ENCODE assay signal across 10 cellular contexts in genomic region chr7:31883761-31884164, GRCh38.
A peak's percentile ranks its signal among the peaks of the same experiment; 100 is the strongest.
DNase-seq lines count a peak whose midpoint lies in the region; ATAC-seq and TF ChIP-seq lines count a peak whose summit lies in the region.
"Had no signal": no experiment of that assay in that cellular context is flagged by ENCODE, and none has a peak within 500 bp of the region (broad histone marks: within the 10 kb centered on the region; RNA-seq: fewer than 3 reads in every experiment).

No MANE protein-coding gene starts in this region.

- BruUV-seq in mammary epithelial cell (replicated peaks; lab: Mats Ljungman, UMichigan): no TSS peak

- no peaks in the 10 kb centered on the region for H3K27me3 Mint-ChIP-seq in naive thymus-derived CD4-positive, alpha-beta T cell
- H3K27me3 Mint-ChIP-seq: CD4-positive, CD25-positive, alpha-beta regulatory T cell had no signal

- H3K4me3 Mint-ChIP-seq in naive thymus-derived CD4-positive, alpha-beta T cell: no peak overlapping the region
- H3K4me3 Mint-ChIP-seq: CD4-positive, CD25-positive, alpha-beta regulatory T cell had no signal

- ATAC-seq in HG03354 (IDR thresholded peaks at IDR 0.05; ENCODE audit: poor library complexity, severe bottlenecking, unreplicated experiment) (peak; percentile 92), HG03095 (IDR thresholded peaks at IDR 0.05; ENCODE audit: unreplicated experiment) (no peak)
- ATAC-seq in naive thymus-derived CD4-positive, alpha-beta T cell: peak; percentile 54

- CTCF ChIA-PET in mammary epithelial cell (lab: Charles Lee; ENCODE audit: low non-redundant PET): interaction anchor here (0.7 to 0.9 kb wide), 2 partner anchors 70 to 278 kb away, joined by 3 to 8 read pairs; no protein-coding TSS in a partner anchor
- CTCF ChIA-PET in naive thymus-derived CD4-positive, alpha-beta T cell (lab: Charles Lee): no interaction called here

- H3K36me3 ChIP-seq in mammary epithelial cell (ENCODE audit: insufficient read depth, low read length): no peaks in the 10 kb centered on the region
- no peaks in the 10 kb centered on the region for H3K36me3 ChIP-seq in naive thymus-derived CD4-positive, alpha-beta T cell (ENCODE audit: control insufficient read depth in 2 of 3, insufficient read depth in 3 of 3, low read length in 3 of 3)

- intact Hi-C loops in mammary epithelial cell (cut with micrococcal nuclease): loop anchor here (2.0 to 5.0 kb wide), 4 partner anchors 55 to 179 kb away; no protein-coding TSS in a partner anchor
- intact Hi-C loops in naive thymus-derived CD4-positive, alpha-beta T cell (cut with micrococcal nuclease): no loop called here

- peaks cover 16% of the 10 kb centered on the region for H3K79me2 ChIP-seq in mammary epithelial cell (ENCODE audit: insufficient read depth, low read length)

- H3K36me3 Mint-ChIP-seq in naive thymus-derived CD4-positive, alpha-beta T cell: no peaks in the 10 kb centered on the region
- H3K36me3 Mint-ChIP-seq: CD4-positive, CD25-positive, alpha-beta regulatory T cell had no signal

- H3K4me1 ChIP-seq in mammary epithelial cell (ENCODE audit: insufficient read depth, low read length): peaks cover 27% of the 10 kb centered on the region
- H3K4me1 ChIP-seq in naive thymus-derived CD4-positive, alpha-beta T cell (ENCODE audit: control insufficient read depth in 2 of 2, insufficient read depth in 2 of 2, low read length in 2 of 2): no peaks in the 10 kb centered on the region

- H3K4me1 Mint-ChIP-seq in naive thymus-derived CD4-positive, alpha-beta T cell: no peaks in the 10 kb centered on the region
- H3K4me1 Mint-ChIP-seq: CD4-positive, CD25-positive, alpha-beta regulatory T cell had no signal

- dilution Hi-C loops in mammary epithelial cell (cut with HindIII; ENCODE audit: low sequenced_read_pairs): loop anchor here (5.0 kb wide), 1 partner anchor 59 kb away; no protein-coding TSS in a partner anchor

- no peak overlapping the region for H3K27ac Mint-ChIP-seq in naive thymus-derived CD4-positive, alpha-beta T cell
- H3K27ac Mint-ChIP-seq: CD4-positive, CD25-positive, alpha-beta regulatory T cell had no signal

- TF ChIP-seq CTCF in mammary epithelial cell (conservative IDR thresholded peaks at IDR 0.05 in 1 of 2, IDR thresholded peaks at IDR 0.05 in 1 of 2; ENCODE audit: extremely low read depth in 1 of 2, insufficient read depth in 1 of 2, low read depth in 1 of 2, low read length in 2 of 2): no peak

- peak overlapping the region; percentile 79 for H2AFZ ChIP-seq in mammary epithelial cell (ENCODE audit: low read depth, low read length)

- in situ Hi-C loops in mammary epithelial cell (cut with MboI; ENCODE audit: low sequenced_read_pairs in 2 of 2): loop anchor here in 1 of 2 donors (10.0 kb wide), 1 partner anchor 281 kb away; no protein-coding TSS in a partner anchor

- DNase-seq in SIG-M5 treated with dmso at 0.1 percent for 504 hours (lab: John Stamatoyannopoulos, UW; ENCODE audit: unreplicated experiment) (peak; percentile 8), SIG-M5 (lab: John Stamatoyannopoulos, UW) (no peak), mammary epithelial cell (peak; percentile 91), T-helper 2 cell (no peak), NCI-H146 (lab: John Stamatoyannopoulos, UW) (no peak)
- no peak for DNase-seq in naive thymus-derived CD4-positive, alpha-beta T cell
- DNase-seq: CD4-positive, CD25-positive, alpha-beta regulatory T cell had no signal

- POLR2A ChIA-PET in naive thymus-derived CD4-positive, alpha-beta T cell (lab: Charles Lee): no interaction called here

- H3K27me3 ChIP-seq in mammary epithelial cell (ENCODE audit: insufficient read depth, low read length): no peaks in the 10 kb centered on the region
- H3K27me3 ChIP-seq in naive thymus-derived CD4-positive, alpha-beta T cell (ENCODE audit: control insufficient read depth in 2 of 2, insufficient read depth in 2 of 2, low read length in 2 of 2): no peaks in the 10 kb centered on the region

- H4K20me1 ChIP-seq in mammary epithelial cell (ENCODE audit: insufficient read depth, low read length): no peaks in the 10 kb centered on the region

- 0% methylated on average over 3 of the region's 3 CpGs for WGBS in mammary epithelial cell (ENCODE audit: low coverage, missing lambda C conversion rate)

- peak overlapping the region in 1 of 3 experiments; percentile 4 for H3K4me3 ChIP-seq in mammary epithelial cell (replicated peaks in 1 of 3; ENCODE audit: insufficient read depth in 1 of 3, low read depth in 2 of 3, low read length in 3 of 3)
- no peak overlapping the region for H3K4me3 ChIP-seq in naive thymus-derived CD4-positive, alpha-beta T cell (ENCODE audit: low read length)

- H3K9me3 ChIP-seq in mammary epithelial cell (replicated peaks; ENCODE audit: insufficient read depth, low read length): no peaks in the 10 kb centered on the region
- no peaks in the 10 kb centered on the region for H3K9me3 ChIP-seq in naive thymus-derived CD4-positive, alpha-beta T cell (ENCODE audit: control insufficient read depth in 2 of 3, low read length in 3 of 3)

- H3K9me3 Mint-ChIP-seq in naive thymus-derived CD4-positive, alpha-beta T cell: peaks cover 4 to 25% (median 10%) of the 10 kb centered on the region in 11 donors

- H3K4me2 ChIP-seq in mammary epithelial cell (ENCODE audit: insufficient read depth, low read depth, low read length): peak overlapping the region; percentile 66

- peak overlapping the region; percentile 81 for H3K27ac ChIP-seq in mammary epithelial cell (ENCODE audit: insufficient read depth, low read depth, low read length)
- H3K27ac ChIP-seq in naive thymus-derived CD4-positive, alpha-beta T cell (ENCODE audit: low read depth, low read length): no peak overlapping the region
- H3K27ac ChIP-seq: VCaP had no signal

- peak overlapping the region; percentile 51 for H3K9ac ChIP-seq in mammary epithelial cell (ENCODE audit: insufficient read depth, low read length)

Comparison
In these comparisons a context has a peak if more than half of its experiments do, and no peak if none do; other contexts are left out.
1. DNase-seq: peak in SIG-M5 treated with dmso at 0.1 percent for 504 hours (single experiment) and mammary epithelial cell (single experiment); none in SIG-M5 (single experiment), naive thymus-derived CD4-positive, alpha-beta T cell (0 of 9), T-helper 2 cell (0 of 5) and NCI-H146 (single experiment).